ENCODE assay signal across 10 cellular contexts in genomic region chr21:42677339-42678117, GRCh38. TPM values are rescaled to one million over a fixed set of nuclear protein-coding genes. Genes with fewer than 3 reads are reported as not detected.
DNase-seq lines count a peak whose midpoint lies in the region; TF ChIP-seq lines count a peak whose summit lies in the region.
"Had no signal": no experiment of that assay in that cellular context is flagged by ENCODE, and none has a peak within 500 bp of the region (broad histone marks: within the 10 kb centered on the region; RNA-seq: fewer than 3 reads in every experiment).

No MANE protein-coding gene starts in this region.

- peak overlapping the region; percentile 26; the same call in 1 of the 2 replicates for H3K4me2 ChIP-seq in PC-9

- H3K4me1 ChIP-seq in PC-9 (replicated peaks; ENCODE audit: insufficient read depth): peaks cover 9% of the 10 kb centered on the region
- peaks cover 44% of the 10 kb centered on the region for H3K4me1 ChIP-seq in ectodermal cell (ENCODE audit: control insufficient read depth, insufficient read depth, low read length)
- H3K4me1 ChIP-seq in HAP-1: peaks cover 4% of the 10 kb centered on the region; the same call in 1 of the 2 replicates

- H3K9me3 ChIP-seq in PC-9 (ENCODE audit: insufficient read depth, low read depth) (no peaks in the 10 kb centered on the region), ectodermal cell (ENCODE audit: control insufficient read depth, low read length) (no peaks in the 10 kb centered on the region), HAP-1 (no peaks in the 10 kb centered on the region)

- peak; percentile 71 for DNase-seq in NCI-H146 (lab: John Stamatoyannopoulos, UW)
- no peak for DNase-seq in NCI-H146 treated with DMSO at 0.1 percent for 48 hours (lab: John Stamatoyannopoulos, UW; ENCODE audit: unreplicated experiment)
- DNase-seq in PC-9: peak in 1 of 2 experiments; percentile 19
- DNase-seq in pulmonary artery endothelial cell (ENCODE audit: low read depth, low spot score): peak; percentile 17
- DNase-seq in activated CD4-positive, CD25-positive, alpha-beta regulatory T cell treated with anti-CD3 and anti-CD28 coated beads, Interleukin-2, amount 50 U/mL, for 72 hours: no peak
- no peak for DNase-seq in HPDE6-E6E7 (ENCODE audit: extremely low spot score)
- DNase-seq in HAP-1 (ENCODE audit: low spot score in 2 of 2): no peak
- DNase-seq: activated CD8-positive, alpha-beta memory T cell treated with anti-CD3 and anti-CD28 coated beads, Interleukin-2, amount 10 ng/mL, durations not matched to agents 7 days and 5 days; central memory CD4-positive, alpha-beta T cell had no signal

- no peaks in the 10 kb centered on the region for H3K9me2 ChIP-seq in PC-9 (ENCODE audit: insufficient read depth)

- CTCF ChIA-PET in PC-9 (lab: Charles Lee): no interaction called here

- intact Hi-C loops in PC-9 (cut with micrococcal nuclease; ENCODE audit: unreplicated experiment): no loop called here

- no peaks in the 10 kb centered on the region for H3K36me3 ChIP-seq in PC-9 (ENCODE audit: low read depth)
- no peaks in the 10 kb centered on the region for H3K36me3 ChIP-seq in ectodermal cell (ENCODE audit: control insufficient read depth, insufficient read depth, low read length)
- H3K36me3 ChIP-seq in HAP-1 (replicated peaks): no peaks in the 10 kb centered on the region

- in situ Hi-C loops in HAP-1 (cut with MboI; ENCODE audit: low sequenced_read_pairs): no loop called here

- H3K27me3 ChIP-seq in PC-9 (ENCODE audit: insufficient read depth, low read depth) (no peaks in the 10 kb centered on the region), ectodermal cell (ENCODE audit: control insufficient read depth, insufficient read depth, low read length, poor library complexity, severe bottlenecking) (no peaks in the 10 kb centered on the region), HAP-1 (ENCODE audit: low read depth) (peaks cover 17% of the 10 kb centered on the region)

- POLR2A ChIA-PET in PC-9 (lab: Charles Lee; ENCODE audit: unreplicated experiment): interaction anchor here (0.6 kb wide), 1 partner anchor 80 kb away, joined by 4 read pairs; no protein-coding TSS in a partner anchor

- H3K79me2 ChIP-seq in PC-9 (ENCODE audit: low read depth): no peaks in the 10 kb centered on the region

- no TSS peak for BruUV-seq in PC-9 (replicated peaks; lab: Mats Ljungman, UMichigan)

- WGBS in ectodermal cell, 2 experiments: 89 to 92% methylated on average over 14 of the region's 14 CpGs

- peaks cover 9% of the 10 kb centered on the region; the same call in 1 of the 2 replicates for H3F3A ChIP-seq in PC-9 (ENCODE audit: insufficient read depth, low read depth)

- H3K4me3 ChIP-seq in PC-9 (no peak overlapping the region), ectodermal cell (ENCODE audit: insufficient read depth, low read depth, low read length) (no peak overlapping the region), HAP-1 (no peak overlapping the region)

- TF ChIP-seq CTCF in PC-9 (conservative IDR thresholded peaks at IDR 0.05): no peak

- peaks cover 3% of the 10 kb centered on the region; the same call in 1 of the 2 replicates for H4K20me1 ChIP-seq in PC-9 (ENCODE audit: insufficient read depth)

- no peak overlapping the region for H2AFZ ChIP-seq in PC-9

- H3K27ac ChIP-seq in PC-9 (no peak overlapping the region), ectodermal cell (ENCODE audit: insufficient read depth, low read depth, low read length, poor library complexity, severe bottlenecking) (peak overlapping the region; percentile 4)

RNA-seq across cellular contexts. Expression of gene PDE9A, which starts 24.1 kb away (rescaled TPM):
- total RNA-seq in PC-9 (2021): 8.4 and 9.4 TPM in 2 replicates
- polyA plus RNA-seq in ectodermal cell (2013, experiment 1 of 4): 48.4 TPM
- polyA plus RNA-seq in ectodermal cell (2013, experiment 2 of 4): 56.2 TPM
- polyA plus RNA-seq in ectodermal cell (2013, experiment 3 of 4): 34.9 TPM
- polyA plus RNA-seq in ectodermal cell (2013, experiment 4 of 4): 35.9 TPM
- total RNA-seq in pulmonary artery endothelial cell: 0.13 TPM in 1 of 2 replicates, not detected in the other

Comparison
In these comparisons a context has a peak if more than half of its experiments do, and no peak if none do; other contexts are left out.
1. DNase-seq: peak in NCI-H146 (single experiment) and pulmonary artery endothelial cell (single experiment); none in NCI-H146 treated with DMSO at 0.1 percent for 48 hours (single experiment), activated CD4-positive, CD25-positive, alpha-beta regulatory T cell treated with anti-CD3 and anti-CD28 coated beads, Interleukin-2, amount 50 U/mL, for 72 hours (single experiment), HPDE6-E6E7 (single experiment) and HAP-1 (0 of 2).